27 cellular contexts compared by ENCODE assay signal in the genomic region with DNA sequence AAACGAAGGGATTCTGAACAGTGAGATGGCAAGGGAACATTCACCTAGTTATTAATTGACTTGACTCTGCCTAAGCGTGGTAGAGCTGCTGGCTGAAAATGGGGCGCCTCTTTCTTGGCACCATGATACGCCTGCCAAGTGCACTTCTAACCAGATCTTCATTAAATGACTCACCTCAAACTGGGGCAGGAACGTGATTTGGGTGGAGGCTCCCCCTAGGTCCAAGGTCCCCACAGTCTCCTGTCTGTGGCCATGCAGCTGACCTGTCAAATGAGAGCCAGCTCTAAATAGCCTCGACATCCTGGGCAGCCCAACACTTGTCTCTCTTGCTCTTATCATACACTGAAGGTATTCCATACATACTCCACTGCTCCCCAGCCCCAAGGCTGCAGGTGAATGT. TPM values are rescaled to one million over a fixed set of nuclear protein-coding genes. Genes with fewer than 3 reads are reported as not detected.
DNase-seq lines count a peak whose midpoint lies in the region; ATAC-seq, FAIRE-seq and TF ChIP-seq lines count a peak whose summit lies in the region.
"Had no signal": no experiment of that assay in that cellular context is flagged by ENCODE, and none has a peak within 500 bp of the region (broad histone marks: within the 10 kb centered on the region; RNA-seq: fewer than 3 reads in every experiment).

No MANE protein-coding gene starts in this region.

- H3K27me3 ChIP-seq in Peyer's patch (no peaks in the 10 kb centered on the region), small intestine (ENCODE audit: control insufficient read depth in 2 of 2, insufficient read depth in 2 of 2, low read length in 2 of 2) (no peaks in the 10 kb centered on the region), ascending aorta (no peaks in the 10 kb centered on the region)
- H3K27me3 ChIP-seq: BLaER1 treated with 17β-estradiol and CSF1 and Interleukin-3, amounts not matched to agents 10 nM and 100 nM; MG63 had no signal

- TF ChIP-seq POLR2A in Peyer's patch (IDR thresholded peaks at IDR 0.05) = peak in 1 of 2 donors; percentile 42

- FAIRE-seq in small intestine (lab: Jason Lieb, UNC) = no peak
- FAIRE-seq: A204.1, GM12878 had no signal

- H3K9me3 ChIP-seq in Peyer's patch = no peaks in the 10 kb centered on the region
- no peaks in the 10 kb centered on the region for H3K9me3 ChIP-seq in small intestine (ENCODE audit: control insufficient read depth, low read depth)
- no peaks in the 10 kb centered on the region for H3K9me3 ChIP-seq in ascending aorta
- H3K9me3 ChIP-seq: BLaER1 treated with 17β-estradiol and CSF1 and Interleukin-3, amounts not matched to agents 10 nM and 100 nM; Caco-2; MG63 had no signal

- intact Hi-C loops in ascending aorta (cut with DNase I) = no loop called here

- H3K27ac ChIP-seq in C4-2B = peak overlapping the region; percentile 71
- peak overlapping the region in 2 of 4 donors; percentile 59 to 64 for H3K27ac ChIP-seq in Peyer's patch
- peak overlapping the region in 1 of 2 donors; percentile 38 for H3K27ac ChIP-seq in small intestine (ENCODE audit: low read depth in 1 of 2, low read length in 1 of 2)
- H3K27ac ChIP-seq in ascending aorta = no peak overlapping the region
- H3K27ac ChIP-seq: BLaER1 treated with 17β-estradiol and CSF1 and Interleukin-3, amounts not matched to agents 10 nM and 100 nM; GM23248; RWPE1 had no signal

- no peak overlapping the region for H3K4me3 ChIP-seq in Peyer's patch
- H3K4me3 ChIP-seq in small intestine (ENCODE audit: low read depth in 1 of 2, low read length in 2 of 2) = no peak overlapping the region
- H3K4me3 ChIP-seq in ascending aorta = no peak overlapping the region
- H3K4me3 ChIP-seq: BLaER1 treated with 17β-estradiol and CSF1 and Interleukin-3, amounts not matched to agents 10 nM and 100 nM; GM12878; GM23248; MG63 had no signal

- H3K36me3 ChIP-seq in Peyer's patch (peaks cover 0 to 50% (median 0%) of the 10 kb centered on the region in 3 donors), small intestine (ENCODE audit: control insufficient read depth in 2 of 2, insufficient read depth in 2 of 2, low read length in 2 of 2) (peaks cover 3 to 16% of the 10 kb centered on the region in 2 donors), ascending aorta (peaks cover 14 to 20% of the 10 kb centered on the region in 2 donors)
- H3K36me3 ChIP-seq: MG63 had no signal

- peak; percentile 56 for ATAC-seq in left lobe of liver
- ATAC-seq: CD8-positive, alpha-beta T cell; GM12878 had no signal

- peak in 2 of 3 donors; percentile 69 to 84 for DNase-seq in Peyer's patch
- DNase-seq in left lobe of liver (ENCODE audit: low spot score) = no peak
- peak; percentile 92 for DNase-seq in small intestine
- no peak for DNase-seq in inferior parietal cortex (ENCODE audit: extremely low spot score)
- no peak for DNase-seq in NCI-H2029 (lab: John Stamatoyannopoulos, UW)
- DNase-seq in ascending aorta (ENCODE audit: low spot score in 2 of 2) = no peak
- DNase-seq: AML-193; Caco-2; CD8-positive, alpha-beta T cell; DMS79; EL; GDM1; GM23248; H9; KBM-7; MG63; NCI-H1105 treated with DMSO at 0.1 percent for 48 hours; NCI-H146; NCI-H1930; NCI-H446 treated with DMSO at 0.1 percent for 48 hours; NCI-H526; SHP77 had no signal

- no peak for TF ChIP-seq CTCF in C4-2B (conservative IDR thresholded peaks at IDR 0.05)
- no peak for TF ChIP-seq CTCF in Peyer's patch (IDR thresholded peaks at IDR 0.05)
- TF ChIP-seq CTCF in ascending aorta (IDR thresholded peaks at IDR 0.05) = no peak

- 14 to 60% (median 34%) methylated on average over 6 of the region's 6 CpGs for WGBS in small intestine, 3 donors

- H3K4me1 ChIP-seq in Peyer's patch = peaks cover 0 to 31% (median 0%) of the 10 kb centered on the region in 4 donors
- peaks cover 2% of the 10 kb centered on the region in 2 donors for H3K4me1 ChIP-seq in small intestine (ENCODE audit: control insufficient read depth in 2 of 2, insufficient read depth in 1 of 2, low read depth in 1 of 2, low read length in 1 of 2)
- H3K4me1 ChIP-seq in ascending aorta = no peaks in the 10 kb centered on the region
- H3K4me1 ChIP-seq: BLaER1 treated with 17β-estradiol and CSF1 and Interleukin-3, amounts not matched to agents 10 nM and 100 nM had no signal

RNA-seq across cellular contexts. Expression of gene COQ6, which starts 26.0 kb away (rescaled TPM):
- 10 to 100 TPM; 42.0 to 72.6 (median 55.0) TPM for total RNA-seq in Peyer's patch
- total RNA-seq in left lobe of liver = 20.8 TPM
- 10 to 100 TPM in 2 of 3 donors, 1 to 10 TPM in 1; 10.0 to 18.8 (median 18.7) TPM for polyA plus RNA-seq in small intestine
- total RNA-seq in ascending aorta = 6.7 TPM

RNA-seq across cellular contexts. Expression of gene FAM161B, which starts 26.3 kb away (rescaled TPM):
- total RNA-seq in Peyer's patch (10 to 100 TPM in 1 of 4 donors, 1 to 10 TPM in 3; 1.7 to 12.9 (median 8.3) TPM), left lobe of liver (1.3 TPM), ascending aorta (0.53 TPM)
- polyA plus RNA-seq in small intestine = 1 to 10 TPM; 2.0 to 5.1 (median 2.4) TPM

RNA-seq across cellular contexts. Expression of gene ENTPD5, which starts 42.9 kb away (rescaled TPM):
- total RNA-seq in Peyer's patch = 100 to 1,000 TPM in 3 of 4 donors, 10 to 100 TPM in 1; 28.9 to 300 (median 148) TPM
- 173 TPM for total RNA-seq in left lobe of liver
- polyA plus RNA-seq in small intestine = 10 to 100 TPM; 17.4 to 38.7 (median 23.5) TPM
- total RNA-seq in ascending aorta = 2.6 TPM

RNA-seq across cellular contexts. Expression of gene BBOF1, which starts 43.0 kb away (rescaled TPM):
- total RNA-seq in Peyer's patch (1 to 10 TPM in 3 of 4 donors, under 1 TPM in 1; 0.53 to 5.3 (median 3.0) TPM), left lobe of liver (0.98 TPM), ascending aorta (16.2 TPM)
- 1 to 10 TPM in 2 of 3 donors, under 1 TPM in 1; 0.89 to 2.4 (median 1.4) TPM for polyA plus RNA-seq in small intestine

Comparison
In these comparisons a context has a peak if more than half of its experiments do, and no peak if none do; other contexts are left out.
1. DNase-seq: peak in Peyer's patch (2 of 3) and small intestine (single experiment); none in left lobe of liver (single experiment), inferior parietal cortex (single experiment), NCI-H2029 (single experiment) and ascending aorta (0 of 2).